In genomic region chr10:47054936-47055335, GRCh38 we compare ENCODE assay signal across 26 cellular contexts.
DNase-seq lines count a peak whose midpoint lies in the region; ATAC-seq and TF ChIP-seq lines count a peak whose summit lies in the region.
"Had no signal": no experiment of that assay in that cellular context is flagged by ENCODE, and none has a peak within 500 bp of the region (broad histone marks: within the 10 kb centered on the region; RNA-seq: fewer than 3 reads in every experiment).

No MANE protein-coding gene starts in this region.

- H3K4me2 ChIP-seq in neural progenitor cell: no peak overlapping the region

- no peak for ATAC-seq in activated T-cell treated with anti-CD3 and anti-CD28 coated beads, Interleukin-2, amount 50 U/mL, for 4 hours
- no peak for ATAC-seq in HG03457 (IDR thresholded peaks at IDR 0.05; ENCODE audit: unreplicated experiment)
- no peak for ATAC-seq in GM19351 (IDR thresholded peaks at IDR 0.05; ENCODE audit: unreplicated experiment)
- ATAC-seq: GM12878 had no signal

- H3K27ac ChIP-seq in endodermal cell (ENCODE audit: low read depth, low read length) (no peak overlapping the region), stomach (no peak overlapping the region), neural progenitor cell (no peak overlapping the region)
- H3K27ac ChIP-seq: BLaER1 had no signal

- H4K20me1 ChIP-seq in neural progenitor cell (ENCODE audit: low read depth): no peaks in the 10 kb centered on the region
- H4K20me1 ChIP-seq: BLaER1 had no signal

- H3K36me3 ChIP-seq in endodermal cell (ENCODE audit: control insufficient read depth, insufficient read depth, low read length): no peaks in the 10 kb centered on the region
- H3K36me3 ChIP-seq in stomach: no peaks in the 10 kb centered on the region
- H3K36me3 ChIP-seq in neural progenitor cell: no peaks in the 10 kb centered on the region
- H3K36me3 ChIP-seq: BE2C, BLaER1 had no signal

- no peak for TF ChIP-seq EP300 in stomach (IDR thresholded peaks at IDR 0.05)

- no peaks in the 10 kb centered on the region for H3F3A ChIP-seq in neural progenitor cell (ENCODE audit: low read depth)

- H3K27ac Mint-ChIP-seq in activated T-cell treated with anti-CD3 and anti-CD28 coated beads, Interleukin-2, amount 50 U/mL, for 24 hours: no peak overlapping the region
- H3K27ac Mint-ChIP-seq in endodermal cell (no peak overlapping the region), osteocyte (ENCODE audit: unreplicated experiment) (no peak overlapping the region), neural progenitor cell (no peak overlapping the region)
- H3K27ac Mint-ChIP-seq: CD4-positive, CD25-positive, alpha-beta regulatory T cell; CD8-positive, alpha-beta memory T cell had no signal

- no peaks in the 10 kb centered on the region for H3K9me3 Mint-ChIP-seq in activated T-cell treated with anti-CD3 and anti-CD28 coated beads, Interleukin-2, amount 50 U/mL, for 24 hours
- H3K9me3 Mint-ChIP-seq in activated T-cell treated with anti-CD3 and anti-CD28 coated beads, Interleukin-2, amount 50 U/mL, for 4 hours: no peaks in the 10 kb centered on the region
- H3K9me3 Mint-ChIP-seq in endodermal cell: no peaks in the 10 kb centered on the region
- H3K9me3 Mint-ChIP-seq in osteocyte (ENCODE audit: unreplicated experiment): no peaks in the 10 kb centered on the region
- H3K9me3 Mint-ChIP-seq in neural progenitor cell: peaks cover 3% of the 10 kb centered on the region
- H3K9me3 Mint-ChIP-seq: CD14-positive monocyte had no signal

- DNase-seq in activated T-cell treated with anti-CD3 and anti-CD28 coated beads, Interleukin-2, amount 50 U/mL, for 24 hours: peak; percentile 16
- no peak for DNase-seq in activated T-cell treated with anti-CD3 and anti-CD28 coated beads, Interleukin-2, amount 50 U/mL, for 4 hours
- DNase-seq in endodermal cell: peak; percentile 26
- DNase-seq in osteocyte (ENCODE audit: extremely low spot score, unreplicated experiment): peak; percentile 62
- peak; percentile 7 for DNase-seq in stomach
- no peak for DNase-seq in neural progenitor cell (ENCODE audit: low spot score)
- DNase-seq: 8988T; ACHN; BE2C; C1 segment of cervical spinal cord; CD4-positive, alpha-beta memory T cell; CD4-positive, CD25-positive, alpha-beta regulatory T cell; CD8-positive, alpha-beta memory T cell; COR-L47; DMS 273 treated with DMSO at 0.1 percent for 48 hours; DMS153; DMS53; DMS79; DND-41; EL; GDM1 had no signal

- H3K9ac ChIP-seq in endodermal cell (ENCODE audit: extremely low read depth, low read length, poor library complexity, severe bottlenecking) (no peak overlapping the region), neural progenitor cell (no peak overlapping the region)
- H3K9ac ChIP-seq: BLaER1 had no signal

- no peak for TF ChIP-seq CTCF in endodermal cell (conservative IDR thresholded peaks at IDR 0.05)
- TF ChIP-seq CTCF in osteocyte (IDR thresholded peaks at IDR 0.05): no peak
- TF ChIP-seq CTCF in stomach (IDR thresholded peaks at IDR 0.05): no peak
- no peak for TF ChIP-seq CTCF in neural progenitor cell (IDR thresholded peaks at IDR 0.05)

- H3K4me1 Mint-ChIP-seq in activated T-cell treated with anti-CD3 and anti-CD28 coated beads, Interleukin-2, amount 50 U/mL, for 24 hours (ENCODE audit: low read depth): no peaks in the 10 kb centered on the region
- no peaks in the 10 kb centered on the region for H3K4me1 Mint-ChIP-seq in activated T-cell treated with anti-CD3 and anti-CD28 coated beads, Interleukin-2, amount 50 U/mL, for 4 hours (ENCODE audit: low read depth)
- no peaks in the 10 kb centered on the region for H3K4me1 Mint-ChIP-seq in endodermal cell
- no peaks in the 10 kb centered on the region for H3K4me1 Mint-ChIP-seq in osteocyte (ENCODE audit: unreplicated experiment)
- H3K4me1 Mint-ChIP-seq in neural progenitor cell: peaks cover 8% of the 10 kb centered on the region
- H3K4me1 Mint-ChIP-seq: CD4-positive, alpha-beta memory T cell; CD4-positive, CD25-positive, alpha-beta regulatory T cell had no signal

- no peak overlapping the region for H3K4me3 Mint-ChIP-seq in activated T-cell treated with anti-CD3 and anti-CD28 coated beads, Interleukin-2, amount 50 U/mL, for 24 hours
- H3K4me3 Mint-ChIP-seq in activated T-cell treated with anti-CD3 and anti-CD28 coated beads, Interleukin-2, amount 50 U/mL, for 4 hours: no peak overlapping the region
- no peak overlapping the region for H3K4me3 Mint-ChIP-seq in endodermal cell
- no peak overlapping the region for H3K4me3 Mint-ChIP-seq in osteocyte (ENCODE audit: unreplicated experiment)
- no peak overlapping the region for H3K4me3 Mint-ChIP-seq in neural progenitor cell
- H3K4me3 Mint-ChIP-seq: CD14-positive monocyte; CD4-positive, alpha-beta memory T cell; CD4-positive, CD25-positive, alpha-beta regulatory T cell; CD8-positive, alpha-beta memory T cell had no signal

- H3K4me1 ChIP-seq in endodermal cell (ENCODE audit: control insufficient read depth, insufficient read depth, low read length) (no peaks in the 10 kb centered on the region), stomach (no peaks in the 10 kb centered on the region), neural progenitor cell (no peaks in the 10 kb centered on the region)
- H3K4me1 ChIP-seq: BE2C had no signal

- H3K9me3 ChIP-seq in endodermal cell (ENCODE audit: control insufficient read depth, low read length) (no peaks in the 10 kb centered on the region), stomach (no peaks in the 10 kb centered on the region), neural progenitor cell (ENCODE audit: low read depth) (no peaks in the 10 kb centered on the region)
- H3K9me3 ChIP-seq: BE2C, BLaER1 had no signal

- no peaks in the 10 kb centered on the region for H3K27me3 Mint-ChIP-seq in activated T-cell treated with anti-CD3 and anti-CD28 coated beads, Interleukin-2, amount 50 U/mL, for 24 hours
- H3K27me3 Mint-ChIP-seq in activated T-cell treated with anti-CD3 and anti-CD28 coated beads, Interleukin-2, amount 50 U/mL, for 4 hours (ENCODE audit: low read depth): no peaks in the 10 kb centered on the region
- H3K27me3 Mint-ChIP-seq in endodermal cell (ENCODE audit: insufficient read depth): peaks cover 5% of the 10 kb centered on the region
- H3K27me3 Mint-ChIP-seq in osteocyte (ENCODE audit: unreplicated experiment): peaks cover 5% of the 10 kb centered on the region
- peaks cover 6% of the 10 kb centered on the region for H3K27me3 Mint-ChIP-seq in neural progenitor cell (ENCODE audit: insufficient read depth, low read depth)

- H3K4me3 ChIP-seq in endodermal cell (ENCODE audit: low read length) (no peak overlapping the region), stomach (no peak overlapping the region), neural progenitor cell (no peak overlapping the region)
- H3K4me3 ChIP-seq: BLaER1, GM12878 had no signal

- H3K36me3 Mint-ChIP-seq in activated T-cell treated with anti-CD3 and anti-CD28 coated beads, Interleukin-2, amount 50 U/mL, for 24 hours (ENCODE audit: low read depth): no peaks in the 10 kb centered on the region
- no peaks in the 10 kb centered on the region for H3K36me3 Mint-ChIP-seq in activated T-cell treated with anti-CD3 and anti-CD28 coated beads, Interleukin-2, amount 50 U/mL, for 4 hours (ENCODE audit: insufficient read depth)
- no peaks in the 10 kb centered on the region for H3K36me3 Mint-ChIP-seq in endodermal cell (ENCODE audit: low read depth)
- H3K36me3 Mint-ChIP-seq in osteocyte (ENCODE audit: unreplicated experiment): no peaks in the 10 kb centered on the region
- H3K36me3 Mint-ChIP-seq in neural progenitor cell: no peaks in the 10 kb centered on the region
- H3K36me3 Mint-ChIP-seq: CD14-positive monocyte; CD4-positive, alpha-beta memory T cell; CD4-positive, CD25-positive, alpha-beta regulatory T cell had no signal

- intact Hi-C loops in stomach (cut with DNase I; ENCODE audit: low total_unique reads): loop anchor here (5.0 kb wide), 1 partner anchor 257 kb away; no protein-coding TSS in a partner anchor

- H3K27me3 ChIP-seq in endodermal cell (ENCODE audit: control insufficient read depth, insufficient read depth, low read length, poor library complexity, severe bottlenecking): no peaks in the 10 kb centered on the region
- H3K27me3 ChIP-seq in stomach: peaks cover 0 to 4% (median 0%) of the 10 kb centered on the region in 3 donors
- H3K27me3 ChIP-seq in neural progenitor cell: no peaks in the 10 kb centered on the region
- H3K27me3 ChIP-seq: BE2C, BLaER1 had no signal

- H2AFZ ChIP-seq in neural progenitor cell (replicated peaks): no peak overlapping the region

- WGBS in endodermal cell (ENCODE audit: insufficient coverage in 1 of 2, insufficient read length in 1 of 2), 2 experiments: 90 to 91% methylated on average over 1 to 2 of the region's 2 CpGs
- 75 to 81% (median 77%) methylated on average over 2 of the region's 2 CpGs for WGBS in stomach, 5 donors

- TF ChIP-seq POLR2A in stomach (IDR thresholded peaks at IDR 0.05): no peak

- no peaks in the 10 kb centered on the region for H3K79me2 ChIP-seq in neural progenitor cell (ENCODE audit: low read depth)

Comparison
In these comparisons a context has a peak if more than half of its experiments do, and no peak if none do; other contexts are left out.
1. DNase-seq: peak in activated T-cell treated with anti-CD3 and anti-CD28 coated beads, Interleukin-2, amount 50 U/mL, for 24 hours (single experiment), endodermal cell (single experiment), osteocyte (single experiment) and stomach (single experiment); none in activated T-cell treated with anti-CD3 and anti-CD28 coated beads, Interleukin-2, amount 50 U/mL, for 4 hours (single experiment) and neural progenitor cell (single experiment).